In the genomic region with DNA sequence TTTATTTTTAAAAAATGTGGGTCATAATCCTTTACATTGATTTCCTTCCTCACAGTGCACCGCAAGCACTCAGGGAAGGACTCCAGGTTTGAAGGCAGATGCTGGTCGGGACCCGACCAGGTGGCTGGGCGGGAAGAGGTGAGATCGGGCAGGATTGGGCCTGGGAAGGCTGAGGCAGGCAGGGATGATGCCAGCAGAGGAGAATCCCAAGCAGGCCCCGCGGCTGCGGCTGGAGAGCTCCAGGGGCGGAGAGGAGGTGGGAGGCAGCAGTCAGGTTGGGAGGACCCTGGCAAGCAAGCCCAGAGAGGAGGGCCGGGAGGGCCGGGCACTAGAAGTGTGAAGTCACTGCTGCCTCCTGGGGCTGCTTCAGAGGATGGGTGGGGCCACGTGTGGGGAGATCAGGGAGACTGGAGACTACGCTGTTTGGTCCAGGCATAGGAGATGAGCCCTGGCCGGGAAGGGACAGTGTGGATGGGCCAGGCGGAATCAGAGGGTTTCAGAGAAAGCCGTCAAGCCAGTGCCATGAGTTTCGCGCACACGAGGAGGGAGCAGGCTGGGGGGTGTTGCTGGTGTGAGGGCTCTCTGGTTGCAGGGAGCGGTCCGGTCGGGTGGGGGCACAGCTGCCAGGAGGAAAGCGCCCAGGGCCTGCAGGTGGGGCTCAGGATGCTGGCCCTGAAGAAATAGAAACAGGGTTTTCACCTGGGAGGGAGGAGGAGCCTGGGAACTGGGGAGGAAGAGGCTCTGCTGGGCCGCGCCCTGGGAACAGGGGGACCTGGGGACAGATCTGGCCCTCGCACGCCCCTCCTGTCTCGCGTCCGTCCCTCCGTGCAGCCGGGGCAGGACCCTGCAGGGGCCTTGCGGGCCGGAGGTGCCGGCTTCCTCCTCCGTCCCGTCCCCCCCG, we compare ENCODE assay signal across 8 cellular contexts. TPM values are rescaled to one million over a fixed set of nuclear protein-coding genes. Genes with fewer than 3 reads are reported as not detected.
DNase-seq lines count a peak whose midpoint lies in the region; ATAC-seq, FAIRE-seq and TF ChIP-seq lines count a peak whose summit lies in the region.

No MANE protein-coding gene starts in this region.

- no peak for FAIRE-seq in urothelium cell line (lab: Jason Lieb, UNC)

- H3K4me3 ChIP-seq in choroid plexus epithelial cell (ENCODE audit: low read depth, low read length) (peak overlapping the region; percentile 50), urinary bladder (ENCODE audit: low read depth, low read length) (peak overlapping the region; percentile 65)

- H3K4me1 ChIP-seq in urinary bladder (ENCODE audit: insufficient read depth): no peaks in the 10 kb centered on the region

- DNase-seq in activated naive CD4-positive, alpha-beta T cell (lab: John Stamatoyannopoulos, UW): no peak
- DNase-seq in choroid plexus epithelial cell (ENCODE audit: low read depth) (peak; percentile 37), memory B cell (ENCODE audit: low spot score in 2 of 2) (no peak), urothelium cell line (ENCODE audit: low spot score) (no peak), NCI-H1930 (lab: John Stamatoyannopoulos, UW) (no peak)

- peaks cover 24% of the 10 kb centered on the region for H3K27me3 Mint-ChIP-seq in activated naive CD4-positive, alpha-beta T cell treated with anti-CD3 and anti-CD28 coated beads, Interleukin-2, amount 50 U/mL, for 24 hours
- peaks cover 29% of the 10 kb centered on the region for H3K27me3 Mint-ChIP-seq in memory B cell

- peak overlapping the region; percentile 92 for H3K27ac Mint-ChIP-seq in activated naive CD4-positive, alpha-beta T cell treated with anti-CD3 and anti-CD28 coated beads, Interleukin-2, amount 50 U/mL, for 24 hours
- no peak overlapping the region for H3K27ac Mint-ChIP-seq in memory B cell

- peak overlapping the region; percentile 88 for H3K4me3 Mint-ChIP-seq in activated naive CD4-positive, alpha-beta T cell treated with anti-CD3 and anti-CD28 coated beads, Interleukin-2, amount 50 U/mL, for 24 hours
- H3K4me3 Mint-ChIP-seq in memory B cell: peak overlapping the region; percentile 85

- TF ChIP-seq CTCF in choroid plexus epithelial cell (conservative IDR thresholded peaks at IDR 0.05; ENCODE audit: low read depth, low read length): no peak

- no peaks in the 10 kb centered on the region for H3K36me3 ChIP-seq in urinary bladder (ENCODE audit: insufficient read depth)

- no peak overlapping the region for H3K27ac ChIP-seq in urinary bladder (ENCODE audit: low read depth)

- WGBS in urinary bladder: 22% methylated on average over 38 of the region's 38 CpGs

- peaks cover 16% of the 10 kb centered on the region for H3K4me1 Mint-ChIP-seq in activated naive CD4-positive, alpha-beta T cell treated with anti-CD3 and anti-CD28 coated beads, Interleukin-2, amount 50 U/mL, for 24 hours
- H3K4me1 Mint-ChIP-seq in memory B cell: peaks cover 12% of the 10 kb centered on the region

- peaks cover 6% of the 10 kb centered on the region for H3K36me3 Mint-ChIP-seq in activated naive CD4-positive, alpha-beta T cell treated with anti-CD3 and anti-CD28 coated beads, Interleukin-2, amount 50 U/mL, for 24 hours
- peaks cover 5% of the 10 kb centered on the region for H3K36me3 Mint-ChIP-seq in memory B cell

- ATAC-seq in memory B cell (ENCODE audit: low read depth) (peak; percentile 19), HG03135 (IDR thresholded peaks at IDR 0.05; ENCODE audit: unreplicated experiment) (no peak)

- peaks cover 8% of the 10 kb centered on the region for H3K9me3 Mint-ChIP-seq in activated naive CD4-positive, alpha-beta T cell treated with anti-CD3 and anti-CD28 coated beads, Interleukin-2, amount 50 U/mL, for 24 hours
- H3K9me3 Mint-ChIP-seq in memory B cell: peaks cover 5% of the 10 kb centered on the region

RNA-seq across cellular contexts. Expression of a gene that starts 0.9 kb away (rescaled TPM):
- 60.7 TPM for total RNA-seq in urinary bladder
- polyA plus RNA-seq in urinary bladder: 111 TPM
